2 cellular contexts compared by ENCODE assay signal in genomic region chr6:121448528-121448927, GRCh38. TPM values are rescaled to one million over a fixed set of nuclear protein-coding genes. Genes with fewer than 3 reads are reported as not detected.
"Had no signal": no experiment of that assay in that cellular context is flagged by ENCODE, and none has a peak within 500 bp of the region (broad histone marks: within the 10 kb centered on the region; RNA-seq: fewer than 3 reads in every experiment).

No MANE protein-coding gene starts in this region.

RNA-seq across cellular contexts. Expression of gene GJA1, which starts 13.1 kb away (rescaled TPM):
- total RNA-seq: natural killer cell treated with Interleukin-12 subunit alpha and Interleukin-12 subunit beta and Interleukin-15 and Interleukin-18, amount 100 ng/mL, for 72 hours had no signal
- polyA plus RNA-seq: immature natural killer cell had no signal
